ENCODE assay signal across 15 cellular contexts in genomic region chrX:71995122-71995521, GRCh38.
DNase-seq lines count a peak whose midpoint lies in the region; ATAC-seq, FAIRE-seq and TF ChIP-seq lines count a peak whose summit lies in the region.
"Had no signal": no experiment of that assay in that cellular context is flagged by ENCODE, and none has a peak within 500 bp of the region (broad histone marks: within the 10 kb centered on the region; RNA-seq: fewer than 3 reads in every experiment).

No MANE protein-coding gene starts in this region.

- DNase-seq in GM23248 = peak; percentile 10
- no peak for DNase-seq in K562 (ENCODE audit: extremely low read depth in 1 of 4, low spot score in 3 of 4)
- no peak for DNase-seq in immature natural killer cell
- no peak for DNase-seq in C1 segment of cervical spinal cord (lab: John Stamatoyannopoulos, UW)
- no peak for DNase-seq in heart left ventricle
- no peak for DNase-seq in right lobe of liver
- DNase-seq: BE2C; CD8-positive, alpha-beta T cell; DMS79; H7 had no signal

- no TSS peak for BruUV-seq in K562 (replicated peaks; lab: Mats Ljungman, UMichigan)

- intact Hi-C loops in K562 (cut with micrococcal nuclease) = no loop called here
- intact Hi-C loops in heart left ventricle (cut with DNase I) = loop anchor here in 2 of 10 donors (5.0 kb wide), 1 partner anchor 132 kb away; no protein-coding TSS in a partner anchor
- intact Hi-C loops in right lobe of liver (cut with DNase I) = loop anchor here (10.0 kb wide), 2 partner anchors 130 to 140 kb away; partner anchors contain the start of gene RTL5 (in 1 of the 2)

- H3K4me2 ChIP-seq in GM23248 (ENCODE audit: unreplicated experiment) (no peak overlapping the region), K562 (ENCODE audit: insufficient read depth, low read length) (no peak overlapping the region)
- H3K4me2 ChIP-seq: A549 had no signal

- in situ Hi-C loops in GM23248 (cut with MboI) (no loop called here), K562 (cut with MboI) (no loop called here)

- H3F3A ChIP-seq in GM23248 (ENCODE audit: insufficient read depth) = no peaks in the 10 kb centered on the region

- H3K9me3 ChIP-seq in GM23248 (ENCODE audit: low read depth) (no peaks in the 10 kb centered on the region), K562 (replicated peaks; ENCODE audit: control insufficient read depth, insufficient read depth, low read depth, low read length) (no peaks in the 10 kb centered on the region), heart left ventricle (no peaks in the 10 kb centered on the region), right lobe of liver (no peaks in the 10 kb centered on the region)
- H3K9me3 ChIP-seq: A549, BE2C had no signal

- H4K20me1 ChIP-seq in GM23248 (ENCODE audit: insufficient read depth) (no peaks in the 10 kb centered on the region), K562 (replicated peaks; ENCODE audit: control insufficient read depth, insufficient read depth, low read length) (no peaks in the 10 kb centered on the region)

- no peak for TF ChIP-seq RAD21 in K562 (CRISPR knock-in tag; conservative IDR thresholded peaks at IDR 0.05 in 1 of 2, IDR thresholded peaks at IDR 0.05 in 1 of 2)

- H3K9me2 ChIP-seq in GM23248 (ENCODE audit: insufficient read depth) = no peaks in the 10 kb centered on the region

- H3K9me3 Mint-ChIP-seq in immature natural killer cell = peaks cover 0 to 4% (median 0%) of the 10 kb centered on the region in 6 donors
- H3K9me3 Mint-ChIP-seq: CD8-positive, alpha-beta T cell had no signal

- TF ChIP-seq EP300 in K562 (IDR thresholded peaks at IDR 0.05; ENCODE audit: low read length) = no peak

- H3K27ac ChIP-seq in GM23248 = no peak overlapping the region
- no peak overlapping the region for H3K27ac ChIP-seq in K562 (ENCODE audit: extremely low read depth, low read depth, low read length)
- no peak overlapping the region for H3K27ac ChIP-seq in heart left ventricle
- no peak overlapping the region for H3K27ac ChIP-seq in right lobe of liver
- H3K27ac ChIP-seq: A549 had no signal

- H3K27ac Mint-ChIP-seq in immature natural killer cell = peak overlapping the region in 5 of 6 donors; percentile 21 to 86 (median 81)
- H3K27ac Mint-ChIP-seq: CD8-positive, alpha-beta T cell had no signal

- ATAC-seq in K562 (no peak), heart left ventricle (no peak), HG02840 (IDR thresholded peaks at IDR 0.05; ENCODE audit: low FRiP score, unreplicated experiment) (no peak), right lobe of liver (no peak)
- ATAC-seq: A549; CD8-positive, alpha-beta T cell; GM12878 had no signal

- H2AFZ ChIP-seq in GM23248 (no peak overlapping the region), K562 (ENCODE audit: low read depth, low read length) (no peak overlapping the region)

- H3K4me1 ChIP-seq in GM23248 (ENCODE audit: insufficient read depth) (no peaks in the 10 kb centered on the region), K562 (replicated peaks in 1 of 2; ENCODE audit: control insufficient read depth in 2 of 2, insufficient read depth in 2 of 2, low read length in 2 of 2) (no peaks in the 10 kb centered on the region), heart left ventricle (peaks cover 0 to 9% (median 0%) of the 10 kb centered on the region in 12 donors), right lobe of liver (no peaks in the 10 kb centered on the region)
- H3K4me1 ChIP-seq: A549, BE2C had no signal

- H3K4me1 Mint-ChIP-seq in immature natural killer cell = peaks cover 46 to 55% of the 10 kb centered on the region in 2 donors

- H3K36me3 ChIP-seq in GM23248 (ENCODE audit: low read depth) = no peaks in the 10 kb centered on the region
- no peaks in the 10 kb centered on the region for H3K36me3 ChIP-seq in K562 (ENCODE audit: control insufficient read depth, insufficient read depth, low read length)
- no peaks in the 10 kb centered on the region for H3K36me3 ChIP-seq in heart left ventricle
- no peaks in the 10 kb centered on the region for H3K36me3 ChIP-seq in right lobe of liver
- H3K36me3 ChIP-seq: BE2C had no signal

- H3K36me3 Mint-ChIP-seq in immature natural killer cell = peaks cover 0 to 6% (median 0%) of the 10 kb centered on the region in 3 donors
- H3K36me3 Mint-ChIP-seq: CD14-positive monocyte; CD8-positive, alpha-beta T cell had no signal

- H3K27me3 Mint-ChIP-seq in immature natural killer cell (ENCODE audit: low read depth in 3 of 3) = peaks cover 9 to 12% (median 11%) of the 10 kb centered on the region in 3 donors

- no peaks in the 10 kb centered on the region for H3K79me2 ChIP-seq in GM23248 (ENCODE audit: insufficient read depth)
- no peaks in the 10 kb centered on the region for H3K79me2 ChIP-seq in K562 (ENCODE audit: control insufficient read depth, insufficient read depth, low read length)

- peak overlapping the region in 1 of 5 donors; percentile 72 for H3K4me3 Mint-ChIP-seq in immature natural killer cell
- H3K4me3 Mint-ChIP-seq: CD14-positive monocyte; CD8-positive, alpha-beta T cell had no signal

- H3K9ac ChIP-seq in GM23248 (no peak overlapping the region), K562 (ENCODE audit: insufficient read depth in 1 of 2, low read depth in 2 of 2, low read length in 2 of 2) (no peak overlapping the region)

- H3K4me3 ChIP-seq in GM23248 (no peak overlapping the region), K562 (no peak overlapping the region), heart left ventricle (no peak overlapping the region), right lobe of liver (no peak overlapping the region)
- H3K4me3 ChIP-seq: A549, GM12878 had no signal

- H3K9me1 ChIP-seq in K562 (ENCODE audit: control insufficient read depth, insufficient read depth, low read length) = no peaks in the 10 kb centered on the region

- CTCF ChIA-PET in K562 (lab: Yijun Ruan, JAX; ENCODE audit: low intra/inter-chr PET ratio) = no interaction called here

- POLR2A ChIA-PET in K562 (lab: Yijun Ruan, JAX) = interaction anchor here (0.8 kb wide), 1 partner anchor 157 kb away, joined by 3 read pairs; no protein-coding TSS in a partner anchor

- 57 to 68% methylated on average over 2 of the region's 2 CpGs for WGBS in GM23248 (ENCODE audit: low coverage in 1 of 2, low lambda C conversion rate in 2 of 2, missing lambda C conversion rate in 2 of 2), 2 experiments
- 0% methylated on average over 2 of the region's 2 CpGs for WGBS in K562 (ENCODE audit: insufficient coverage, low coverage, missing lambda C conversion rate)
- 51 to 81% (median 62%) methylated on average over 2 of the region's 2 CpGs for WGBS in heart left ventricle, 4 donors
- 33% methylated on average over 2 of the region's 2 CpGs for WGBS in right lobe of liver (ENCODE audit: insufficient coverage, low coverage, low lambda C conversion rate, missing lambda C conversion rate)

- H3K27me3 ChIP-seq in GM23248 (replicated peaks; ENCODE audit: insufficient read depth) (no peaks in the 10 kb centered on the region), K562 (ENCODE audit: control insufficient read depth in 2 of 2, insufficient read depth in 2 of 2, low read length in 2 of 2) (peaks cover 0 to 10% of the 10 kb centered on the region in 2 experiments; a peak in 2 of 5 replicates), heart left ventricle (peaks cover 0 to 2% (median 0%) of the 10 kb centered on the region in 9 donors), right lobe of liver (no peaks in the 10 kb centered on the region)
- H3K27me3 ChIP-seq: BE2C had no signal

- TF ChIP-seq POLR2A in K562 (conservative IDR thresholded peaks at IDR 0.05) = no peak
- TF ChIP-seq POLR2A in heart left ventricle (IDR thresholded peaks at IDR 0.05) = no peak
- TF ChIP-seq POLR2A in right lobe of liver (IDR thresholded peaks at IDR 0.05) = no peak

- TF ChIP-seq CTCF in K562 (IDR thresholded peaks at IDR 0.05 in 2 of 3, conservative IDR thresholded peaks at IDR 0.05 in 1 of 3; ENCODE audit: insufficient read depth in 2 of 3, low read depth in 1 of 3, low read length in 3 of 3) (no peak), heart left ventricle (IDR thresholded peaks at IDR 0.05) (no peak), right lobe of liver (IDR thresholded peaks at IDR 0.05) (no peak)

- FAIRE-seq in K562 (lab: Jason Lieb, UNC) = no peak
- FAIRE-seq: A549, GM12878, GM18507 had no signal

TF ChIP-seq in K562, 482 proteins besides CTCF, POLR2A, EP300 and RAD21 (continues in another document):
- TF ChIP-seq ZNF316 (IDR thresholded peaks at IDR 0.05) (peak; percentile 60; the same call in 1 of the 2 replicates), NCOA4 (IDR thresholded peaks at IDR 0.05; ENCODE audit: partially characterized antibody) (no peak), ZNF695 (CRISPR knock-in tag; IDR thresholded peaks at IDR 0.05) (no peak), NFE2 (IDR thresholded peaks at IDR 0.05; ENCODE audit: low read depth) (peak; percentile 74), FOXO4 (CRISPR knock-in tag; IDR thresholded peaks at IDR 0.05) (no peak), ZNF57 (CRISPR knock-in tag; IDR thresholded peaks at IDR 0.05) (no peak), C11orf30 (IDR thresholded peaks at IDR 0.05; ENCODE audit: low read depth) (peak; percentile 67), HNRNPH1 (optimal IDR thresholded peaks at IDR 0.05; ENCODE audit: low read depth, low read length) (no peak), PURB (CRISPR knock-in tag; IDR thresholded peaks at IDR 0.05; ENCODE audit: low read depth) (no peak), ZNF584 (CRISPR knock-in tag; IDR thresholded peaks at IDR 0.05; ENCODE audit: low read depth) (no peak), MAFG (tag; conservative IDR thresholded peaks at IDR 0.05) (peak; percentile 55), ESRRA (IDR thresholded peaks at IDR 0.05; ENCODE audit: borderline replicate concordance, low read depth) (0 out of 2 replicates have a peak, but pooled peaks have one; percentile 15)
